Comparison of ENCODE assay signal across 1 cellular context in genomic region chr18:31493171-31493570, GRCh38.
TF ChIP-seq lines count a peak whose summit lies in the region.

No MANE protein-coding gene starts in this region.

TF ChIP-seq in SK-N-SH, 30 proteins besides CTCF, POLR2A, EP300 and RAD21 (continued from another document):
- no peak for TF ChIP-seq TEAD4 (IDR thresholded peaks at IDR 0.05; ENCODE audit: borderline replicate concordance, insufficient read depth)
- no peak for TF ChIP-seq FOSL2 (IDR thresholded peaks at IDR 0.05; ENCODE audit: borderline replicate concordance, low read depth)
- TF ChIP-seq IRF3 (IDR thresholded peaks at IDR 0.05; ENCODE audit: low read depth, low read length): no peak
TF ChIP-seq in SK-N-SH: peak in this region for 0.
